ENCODE assay signal across 8 cellular contexts in genomic region chr21:37365657-37366487, GRCh38. TPM values are rescaled to one million over a fixed set of nuclear protein-coding genes. Genes with fewer than 3 reads are reported as not detected.
DNase-seq lines count a peak whose midpoint lies in the region; ATAC-seq and TF ChIP-seq lines count a peak whose summit lies in the region.

No MANE protein-coding gene starts in this region.

- intact Hi-C loops in cardiac septum (cut with DNase I) = loop anchor here (1.0 to 5.0 kb wide), 5 partner anchors 27 to 196 kb away; no protein-coding TSS in a partner anchor

- peak overlapping the region; percentile 92 for H2BK12ac ChIP-seq in trophoblast cell (ENCODE audit: low read length)

- peak overlapping the region; percentile 100 for H3K14ac ChIP-seq in trophoblast cell (ENCODE audit: low read length)

- peak overlapping the region; percentile 79 for H3K9ac ChIP-seq in trophoblast cell (ENCODE audit: low read length)

- H4K12ac ChIP-seq in trophoblast cell (ENCODE audit: low read depth, low read length) = peak overlapping the region; percentile 96

- peak overlapping the region; percentile 99 for H3K4ac ChIP-seq in trophoblast cell (ENCODE audit: low read depth, low read length)

- peaks cover 28% of the 10 kb centered on the region for H3K79me2 ChIP-seq in trophoblast cell (ENCODE audit: control insufficient read depth, insufficient read depth, low read length, poor library complexity)

- H3K23ac ChIP-seq in trophoblast cell (ENCODE audit: low read length) = no peak overlapping the region

- peak overlapping the region; percentile 99 for H3K27ac Mint-ChIP-seq in activated naive CD8-positive, alpha-beta T cell treated with anti-CD3 and anti-CD28 coated beads for 36 hours

- H3K36me3 ChIP-seq in SJSA1 (peaks cover 20% of the 10 kb centered on the region), trophoblast cell (ENCODE audit: control insufficient read depth in 1 of 2, insufficient read depth in 2 of 2, low read length in 2 of 2) (no peaks in the 10 kb centered on the region)

- WGBS in trophoblast cell (ENCODE audit: extremely low coverage, insufficient coverage, insufficient read length) = no CpG with 5 or more reads among the region's 102 CpGs

- H3K9me3 Mint-ChIP-seq in activated naive CD8-positive, alpha-beta T cell treated with anti-CD3 and anti-CD28 coated beads for 36 hours = no peaks in the 10 kb centered on the region

- peak overlapping the region; percentile 97 for H4K91ac ChIP-seq in trophoblast cell (ENCODE audit: low read depth, low read length)

- peak overlapping the region; percentile 99 for H2BK120ac ChIP-seq in trophoblast cell (ENCODE audit: insufficient read depth, low read length, poor library complexity)

- H3K27ac ChIP-seq in SJSA1 (peak overlapping the region; percentile 100), trophoblast cell (ENCODE audit: low read depth, low read length) (peak overlapping the region; percentile 100)

- no peaks in the 10 kb centered on the region for H3K27me3 Mint-ChIP-seq in activated naive CD8-positive, alpha-beta T cell treated with anti-CD3 and anti-CD28 coated beads for 36 hours

- H3K9me3 ChIP-seq in SJSA1 (replicated peaks) (no peaks in the 10 kb centered on the region), trophoblast cell (ENCODE audit: insufficient read depth, low read depth, low read length) (no peaks in the 10 kb centered on the region)

- peaks cover 7% of the 10 kb centered on the region for H3K36me3 Mint-ChIP-seq in activated naive CD8-positive, alpha-beta T cell treated with anti-CD3 and anti-CD28 coated beads for 36 hours

- peaks cover 25% of the 10 kb centered on the region for H3K79me1 ChIP-seq in trophoblast cell (ENCODE audit: low read length)

- H3K4me1 ChIP-seq in SJSA1 (replicated peaks) (peaks cover 31% of the 10 kb centered on the region), trophoblast cell (ENCODE audit: control insufficient read depth in 1 of 2, insufficient read depth in 2 of 2, low read length in 2 of 2) (peaks cover 0 to 2% of the 10 kb centered on the region in 2 experiments)

- DNase-seq in COR-L47 (lab: John Stamatoyannopoulos, UW) (peak; percentile 65), HK-2 (ENCODE audit: unreplicated experiment) (peak; percentile 60), SJSA1 (ENCODE audit: low read depth in 1 of 2, low spot score in 2 of 2) (peak; percentile 66 to 86), cardiac septum (ENCODE audit: low spot score) (peak; percentile 85), trophoblast cell (peak; percentile 91 to 92), GM10266 (ENCODE audit: extremely low spot score) (no peak)
- DNase-seq in activated naive CD8-positive, alpha-beta T cell treated with anti-CD3 and anti-CD28 coated beads for 36 hours = peak; percentile 72

- H3K4me3 ChIP-seq in SJSA1 (peak overlapping the region; percentile 96), trophoblast cell (ENCODE audit: low read depth, low read length) (peak overlapping the region; percentile 72)

- peak overlapping the region; percentile 99 for H4K8ac ChIP-seq in trophoblast cell (ENCODE audit: low read depth, low read length)

- peak overlapping the region; percentile 89 for H3K4me2 ChIP-seq in trophoblast cell (ENCODE audit: low read length)

- no peaks in the 10 kb centered on the region for H3K27me3 ChIP-seq in SJSA1 (replicated peaks)
- no peaks in the 10 kb centered on the region for H3K27me3 ChIP-seq in trophoblast cell (ENCODE audit: insufficient read depth, low read length)

- peaks cover 35% of the 10 kb centered on the region for H3K4me1 Mint-ChIP-seq in activated naive CD8-positive, alpha-beta T cell treated with anti-CD3 and anti-CD28 coated beads for 36 hours

- ATAC-seq in GM19468 (IDR thresholded peaks at IDR 0.05; ENCODE audit: extremely low read depth, unreplicated experiment) = peak; percentile 5

- peak overlapping the region; percentile 95 for H2AFZ ChIP-seq in trophoblast cell (ENCODE audit: insufficient read depth, low read length, poor library complexity)

- peak overlapping the region; percentile 100 for H2BK5ac ChIP-seq in trophoblast cell (ENCODE audit: low read depth, low read length, poor library complexity)

- peak overlapping the region; percentile 100 for H2AK5ac ChIP-seq in trophoblast cell (ENCODE audit: low read length)

- H3K4me3 Mint-ChIP-seq in activated naive CD8-positive, alpha-beta T cell treated with anti-CD3 and anti-CD28 coated beads for 36 hours = peak overlapping the region; percentile 92

- peak overlapping the region; percentile 100 for H3K18ac ChIP-seq in trophoblast cell (ENCODE audit: low read length)

- TF ChIP-seq CTCF in GM10266 (IDR thresholded peaks at IDR 0.05; ENCODE audit: control insufficient read depth, insufficient read depth, low read depth, missing control alignments) = no peak

RNA-seq across cellular contexts. Expression of gene DYRK1A, which starts 0.7 kb away (rescaled TPM):
- total RNA-seq in SJSA1 (2014; rRNA removed; shearing (Covaris generic)) = 39.3 and 51.3 TPM in 2 replicates
- total RNA-seq in activated naive CD8-positive, alpha-beta T cell treated with anti-CD3 and anti-CD28 coated beads for 36 hours = 10 to 100 TPM; 63.1 to 64.3 TPM
- 72.9 TPM for total RNA-seq in cardiac septum
- 25.1 and 25.7 TPM in 2 replicates for polyA plus RNA-seq in trophoblast cell (2013)
